Comparison of ENCODE assay signal across 8 cellular contexts in the genomic region with DNA sequence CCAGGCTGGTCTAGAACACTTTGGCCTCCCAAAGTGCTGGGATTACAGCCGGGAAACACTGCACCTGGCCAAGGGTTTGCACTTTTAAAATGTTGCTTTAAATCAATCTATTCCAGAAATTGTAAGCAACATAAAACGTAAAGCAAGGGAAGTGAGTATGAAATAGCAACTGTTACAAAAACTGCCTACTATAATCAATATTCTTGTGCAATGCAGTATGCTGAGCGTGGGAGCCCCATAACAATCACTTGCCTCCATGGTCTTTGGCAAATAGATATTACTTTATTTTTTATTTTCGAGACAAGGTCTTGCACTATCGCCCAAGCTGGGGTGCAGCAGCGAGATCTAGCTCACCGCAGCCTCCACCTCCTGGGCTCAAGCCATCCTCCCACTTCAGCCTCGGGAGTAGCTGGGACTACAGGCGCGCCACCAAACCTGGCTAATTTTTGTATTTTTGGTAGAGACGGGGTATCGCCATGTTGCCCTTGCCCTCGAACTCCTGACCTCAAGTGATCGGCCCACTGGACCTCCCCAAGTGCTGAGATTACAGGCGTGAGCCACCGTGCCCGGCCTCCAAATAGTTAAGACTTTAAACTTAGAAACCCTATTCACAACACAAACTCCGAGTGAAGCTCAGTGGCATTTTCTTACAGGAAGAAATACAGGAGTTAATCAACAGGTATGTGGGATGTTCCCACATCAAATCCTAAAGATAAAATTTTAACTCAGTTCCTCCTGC.
DNase-seq lines count a peak whose midpoint lies in the region; ATAC-seq and TF ChIP-seq lines count a peak whose summit lies in the region.

No MANE protein-coding gene starts in this region.

- H4K20me1 ChIP-seq in DOHH2 (ENCODE audit: control insufficient read depth, insufficient read depth, low read depth, low read length), result no peaks in the 10 kb centered on the region; the same call in 1 of the 2 replicates

- H3K27me3 ChIP-seq in DOHH2 (ENCODE audit: control insufficient read depth, low read length), result no peaks in the 10 kb centered on the region

- DNase-seq in NB4 (ENCODE audit: low read depth) (peak; percentile 58), kidney glomerular epithelial cell (lab: John Stamatoyannopoulos, UW) (peak; percentile 66), cerebellar nuclear complex (lab: John Stamatoyannopoulos, UW) (no peak), NCI-H1436 (lab: John Stamatoyannopoulos, UW) (no peak)
- peak; percentile 35 for DNase-seq in stimulated activated CD8-positive, alpha-beta memory T cell treated with anti-CD3 and anti-CD28 coated beads, Interleukin-4, amount 100 ng/mL, for 48 hours

- peaks cover 23% of the 10 kb centered on the region for H3K36me3 ChIP-seq in DOHH2 (ENCODE audit: control insufficient read depth, low read length)

- TF ChIP-seq CTCF in DOHH2 (IDR thresholded peaks at IDR 0.05; ENCODE audit: low read depth, low read length, poor library complexity, severe bottlenecking), result no peak
- TF ChIP-seq CTCF in NB4 (IDR thresholded peaks at IDR 0.05; ENCODE audit: low read depth, low read length), result no peak

- ATAC-seq in GM21423 (IDR thresholded peaks at IDR 0.05; ENCODE audit: unreplicated experiment), result no peak

- peaks cover 23% of the 10 kb centered on the region for H3K4me1 ChIP-seq in DOHH2 (ENCODE audit: control insufficient read depth, low read length)

- peak overlapping the region; percentile 84 for H3K4me3 ChIP-seq in DOHH2 (ENCODE audit: low read length)
- H3K4me3 ChIP-seq in NB4 (ENCODE audit: low read depth, low read length), result peak overlapping the region; percentile 79

- peak overlapping the region; percentile 90 for H3K4me2 ChIP-seq in DOHH2 (ENCODE audit: low read length)

- peak overlapping the region; percentile 89 for H3K27ac ChIP-seq in DOHH2 (ENCODE audit: low read depth, low read length)
- H3K27ac ChIP-seq in angular gyrus (ENCODE audit: low read depth, low read length), result peak overlapping the region; percentile 91

- no peaks in the 10 kb centered on the region for H3K9me2 ChIP-seq in DOHH2 (replicated peaks; ENCODE audit: control insufficient read depth, low read length)

- H3F3A ChIP-seq in DOHH2 (ENCODE audit: control insufficient read depth, insufficient read depth), result peaks cover 6% of the 10 kb centered on the region

- H3K79me2 ChIP-seq in DOHH2 (ENCODE audit: control insufficient read depth, low read length), result peaks cover 46% of the 10 kb centered on the region

- no peak for TF ChIP-seq POLR2A in NB4 (IDR thresholded peaks at IDR 0.05; ENCODE audit: extremely low read depth, insufficient read length)

- 0 out of 2 replicates have a peak, but pooled peaks cover 7% of the 10 kb centered on the region for H3K9me3 ChIP-seq in DOHH2 (ENCODE audit: control insufficient read depth, insufficient read depth, low read length)

Comparison
In these comparisons a context has a peak if more than half of its experiments do, and no peak if none do; other contexts are left out.
1. DNase-seq: peak in NB4 (single experiment), kidney glomerular epithelial cell (single experiment) and stimulated activated CD8-positive, alpha-beta memory T cell treated with anti-CD3 and anti-CD28 coated beads, Interleukin-4, amount 100 ng/mL, for 48 hours (single experiment); none in cerebellar nuclear complex (0 of 2) and NCI-H1436 (single experiment).